Comparison of ENCODE assay signal across 8 cellular contexts in the genomic region with DNA sequence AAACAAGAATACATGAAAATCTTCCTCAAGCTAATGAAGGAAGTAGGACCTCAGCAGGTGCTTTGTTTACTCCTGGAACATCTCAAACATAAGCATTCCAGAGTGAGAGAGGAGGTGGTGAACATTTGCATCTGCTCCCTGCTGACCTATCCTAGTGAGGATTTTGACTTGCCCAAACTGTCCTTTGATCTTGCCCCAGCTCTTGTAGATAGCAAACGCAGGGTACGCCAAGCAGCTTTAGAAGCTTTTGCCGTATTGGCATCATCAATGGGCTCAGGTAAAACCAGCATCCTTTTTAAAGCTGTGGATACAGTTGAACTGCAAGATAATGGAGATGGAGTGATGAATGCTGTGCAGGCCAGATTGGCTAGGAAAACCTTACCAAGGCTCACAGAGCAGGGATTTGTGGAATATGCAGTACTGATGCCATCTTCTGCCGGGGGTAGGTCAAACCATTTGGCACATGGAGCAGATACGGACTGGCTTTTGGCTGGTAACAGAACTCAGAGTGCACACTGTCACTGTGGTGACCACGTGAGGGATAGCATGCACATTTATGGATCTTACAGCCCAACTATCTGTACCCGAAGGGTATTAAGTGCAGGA. TPM values are rescaled to one million over a fixed set of nuclear protein-coding genes. Genes with fewer than 3 reads are reported as not detected.
DNase-seq lines count a peak whose midpoint lies in the region; ATAC-seq and TF ChIP-seq lines count a peak whose summit lies in the region.

No MANE protein-coding gene starts in this region.

- H3K36me3 ChIP-seq in muscle layer of colon (ENCODE audit: insufficient read depth, low read length): no peaks in the 10 kb centered on the region

- peaks cover 52 to 53% of the 10 kb centered on the region in 2 donors for H3K4me1 Mint-ChIP-seq in natural killer cell

- peaks cover 16% of the 10 kb centered on the region for H3K36me3 Mint-ChIP-seq in natural killer cell
- peaks cover 34 to 37% of the 10 kb centered on the region in 2 donors for H3K36me3 Mint-ChIP-seq in activated naive CD4-positive, alpha-beta T cell treated with anti-CD3 and anti-CD28 coated beads, Interleukin-2, amount 50 U/mL, for 72 hours

- intact Hi-C loops in natural killer cell (cut with micrococcal nuclease): no loop called here

- H3K9me3 Mint-ChIP-seq in natural killer cell: peaks cover 4 to 5% of the 10 kb centered on the region in 2 donors
- peaks cover 0 to 10% of the 10 kb centered on the region in 2 donors for H3K9me3 Mint-ChIP-seq in activated naive CD4-positive, alpha-beta T cell treated with anti-CD3 and anti-CD28 coated beads, Interleukin-2, amount 50 U/mL, for 72 hours

- peak overlapping the region; percentile 43 to 93 for H3K4me3 ChIP-seq in muscle layer of colon (ENCODE audit: low read depth in 1 of 2, low read length in 2 of 2)

- no peak for TF ChIP-seq CTCF in natural killer cell (IDR thresholded peaks at IDR 0.05)

- no peak for ATAC-seq in HG03175 (IDR thresholded peaks at IDR 0.05; ENCODE audit: unreplicated experiment)
- ATAC-seq in stimulated activated naive CD8-positive, alpha-beta T cell treated with anti-CD3 and anti-CD28 coated beads, Interleukin-15, Interleukin-2, amounts not matched to agents 100 U/mL and 50 U/mL, for 24 hours: no peak
- ATAC-seq in natural killer cell: no peak
- no peak for ATAC-seq in activated naive CD4-positive, alpha-beta T cell treated with anti-CD3 and anti-CD28 coated beads, Interleukin-2, amount 50 U/mL, for 72 hours

- no peaks in the 10 kb centered on the region for H3K9me3 ChIP-seq in muscle layer of colon (ENCODE audit: low read length)

- peaks cover 35% of the 10 kb centered on the region for H3K4me1 ChIP-seq in muscle layer of colon (ENCODE audit: insufficient read depth, low read length)

- no peaks in the 10 kb centered on the region for H3K27me3 Mint-ChIP-seq in natural killer cell (ENCODE audit: low read depth in 2 of 2)

- no peak overlapping the region for H3K4me3 Mint-ChIP-seq in natural killer cell

- H3K9ac ChIP-seq in muscle layer of colon (ENCODE audit: low read length): peak overlapping the region; percentile 20

- H3K27ac Mint-ChIP-seq in natural killer cell: peak overlapping the region in 1 of 2 donors; percentile 53
- no peak overlapping the region for H3K27ac Mint-ChIP-seq in activated naive CD4-positive, alpha-beta T cell treated with anti-CD3 and anti-CD28 coated beads, Interleukin-2, amount 50 U/mL, for 72 hours

- H3K27me3 ChIP-seq in muscle layer of colon (ENCODE audit: control insufficient read depth in 1 of 2, insufficient read depth in 2 of 2, low read length in 2 of 2): no peaks in the 10 kb centered on the region

- H3K27ac ChIP-seq in muscle layer of colon (ENCODE audit: low read depth, low read length): peak overlapping the region; percentile 22

- DNase-seq in DMS 273 treated with DMSO at 0.1 percent for 48 hours (lab: John Stamatoyannopoulos, UW): peak; percentile 31
- DNase-seq in LHCN-M2 (ENCODE audit: low read depth): peak; percentile 32
- DNase-seq in dermis blood vessel endothelial cell: peak; percentile 15
- DNase-seq in stimulated activated naive CD8-positive, alpha-beta T cell treated with anti-CD3 and anti-CD28 coated beads, Interleukin-15, Interleukin-2, amounts not matched to agents 100 U/mL and 50 U/mL, for 24 hours: no peak
- no peak for DNase-seq in natural killer cell
- DNase-seq in activated naive CD4-positive, alpha-beta T cell treated with anti-CD3 and anti-CD28 coated beads, Interleukin-2, amount 50 U/mL, for 72 hours (ENCODE audit: low spot score in 2 of 2): no peak

RNA-seq across cellular contexts. Expression of a gene that starts 1.9 kb away (rescaled TPM):
- 18.1 and 20.7 TPM in 2 replicates for total RNA-seq in LHCN-M2 (2014; rRNA removed)
- polyA plus RNA-seq in LHCN-M2 (2012): 3.4 TPM
- 21.1 and 23.1 TPM in 2 replicates for total RNA-seq in dermis blood vessel endothelial cell
- total RNA-seq in natural killer cell: 10 to 100 TPM; 17.4 to 21.4 (median 19.6) TPM
- 1 to 10 TPM; 3.5 to 7.9 TPM for total RNA-seq in activated naive CD4-positive, alpha-beta T cell treated with anti-CD3 and anti-CD28 coated beads, Interleukin-2, amount 50 U/mL, for 72 hours

RNA-seq across cellular contexts. Expression of a gene that starts 2.1 kb away (rescaled TPM):
- total RNA-seq in LHCN-M2 (2014; rRNA removed): 4.2 and 4.5 TPM in 2 replicates
- polyA plus RNA-seq in LHCN-M2 (2012): 1.3 TPM
- 8.9 and 13.3 TPM in 2 replicates for total RNA-seq in dermis blood vessel endothelial cell
- 10 to 100 TPM; 47.6 to 59.7 (median 56.0) TPM for total RNA-seq in natural killer cell
- 10 to 100 TPM in 1 of 2 donors, 1 to 10 TPM in 1; 9.8 to 22.2 TPM for total RNA-seq in activated naive CD4-positive, alpha-beta T cell treated with anti-CD3 and anti-CD28 coated beads, Interleukin-2, amount 50 U/mL, for 72 hours

Comparison
In these comparisons a context has a peak if more than half of its experiments do, and no peak if none do; other contexts are left out.
1. DNase-seq: peak in DMS 273 treated with DMSO at 0.1 percent for 48 hours (single experiment), LHCN-M2 (single experiment) and dermis blood vessel endothelial cell (single experiment); none in stimulated activated naive CD8-positive, alpha-beta T cell treated with anti-CD3 and anti-CD28 coated beads, Interleukin-15, Interleukin-2, amounts not matched to agents 100 U/mL and 50 U/mL, for 24 hours (single experiment), natural killer cell (single experiment) and activated naive CD4-positive, alpha-beta T cell treated with anti-CD3 and anti-CD28 coated beads, Interleukin-2, amount 50 U/mL, for 72 hours (0 of 2).